2 cellular contexts compared by ENCODE assay signal in the genomic region with DNA sequence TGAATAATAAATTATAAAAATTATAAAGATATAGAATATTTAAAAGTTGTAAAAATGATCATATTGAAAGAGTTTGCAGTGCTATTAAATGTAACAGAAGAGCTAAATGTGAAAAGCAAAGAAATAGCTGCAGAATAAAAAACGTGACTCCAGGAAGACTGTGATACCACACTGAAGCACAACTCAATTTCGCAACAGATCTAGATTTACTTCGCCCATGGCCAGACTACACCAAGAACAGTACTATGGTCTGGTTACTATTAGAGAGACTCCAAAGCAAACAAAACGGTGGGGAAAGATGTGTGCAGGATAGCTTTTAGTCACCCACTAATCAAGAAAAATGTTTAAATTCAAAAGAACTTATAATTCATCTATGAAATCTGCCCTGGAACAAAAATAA.
TF ChIP-seq lines count a peak whose summit lies in the region.

No MANE protein-coding gene starts in this region.

TF ChIP-seq in HepG2, 621 proteins besides CTCF, POLR2A, EP300 and RAD21 (continues in another document):
- TF ChIP-seq, protein P1, sequence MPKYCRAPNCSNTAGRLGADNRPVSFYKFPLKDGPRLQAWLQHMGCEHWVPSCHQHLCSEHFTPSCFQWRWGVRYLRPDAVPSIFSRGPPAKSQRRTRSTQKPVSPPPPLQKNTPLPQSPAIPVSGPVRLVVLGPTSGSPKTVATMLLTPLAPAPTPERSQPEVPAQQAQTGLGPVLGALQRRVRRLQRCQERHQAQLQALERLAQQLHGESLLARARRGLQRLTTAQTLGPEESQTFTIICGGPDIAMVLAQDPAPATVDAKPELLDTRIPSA (CRISPR knock-in tag; IDR thresholded peaks at IDR 0.05; ENCODE audit: borderline replicate concordance) = no peak
- TF ChIP-seq, protein P2, sequence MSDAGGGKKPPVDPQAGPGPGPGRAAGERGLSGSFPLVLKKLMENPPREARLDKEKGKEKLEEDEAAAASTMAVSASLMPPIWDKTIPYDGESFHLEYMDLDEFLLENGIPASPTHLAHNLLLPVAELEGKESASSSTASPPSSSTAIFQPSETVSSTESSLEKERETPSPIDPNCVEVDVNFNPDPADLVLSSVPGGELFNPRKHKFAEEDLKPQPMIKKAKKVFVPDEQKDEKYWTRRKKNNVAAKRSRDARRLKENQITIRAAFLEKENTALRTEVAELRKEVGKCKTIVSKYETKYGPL (CRISPR knock-in tag; IDR thresholded peaks at IDR 0.05) = no peak
- TF ChIP-seq TARDBP (CRISPR knock-in tag; IDR thresholded peaks at IDR 0.05) (0 out of 2 replicates have a peak, but pooled peaks have one; percentile 15), TOE1 (CRISPR knock-in tag; IDR thresholded peaks at IDR 0.05) (no peak), ZNF121 (CRISPR knock-in tag; IDR thresholded peaks at IDR 0.05) (peak; percentile 33; the same call in 1 of the 2 replicates), RFX5 (IDR thresholded peaks at IDR 0.05; ENCODE audit: low read depth, low read length) (no peak), ZSCAN31 (CRISPR knock-in tag; IDR thresholded peaks at IDR 0.05; ENCODE audit: low read depth) (0 out of 2 replicates have a peak, but pooled peaks have one; percentile 21)
- TF ChIP-seq, protein P3, sequence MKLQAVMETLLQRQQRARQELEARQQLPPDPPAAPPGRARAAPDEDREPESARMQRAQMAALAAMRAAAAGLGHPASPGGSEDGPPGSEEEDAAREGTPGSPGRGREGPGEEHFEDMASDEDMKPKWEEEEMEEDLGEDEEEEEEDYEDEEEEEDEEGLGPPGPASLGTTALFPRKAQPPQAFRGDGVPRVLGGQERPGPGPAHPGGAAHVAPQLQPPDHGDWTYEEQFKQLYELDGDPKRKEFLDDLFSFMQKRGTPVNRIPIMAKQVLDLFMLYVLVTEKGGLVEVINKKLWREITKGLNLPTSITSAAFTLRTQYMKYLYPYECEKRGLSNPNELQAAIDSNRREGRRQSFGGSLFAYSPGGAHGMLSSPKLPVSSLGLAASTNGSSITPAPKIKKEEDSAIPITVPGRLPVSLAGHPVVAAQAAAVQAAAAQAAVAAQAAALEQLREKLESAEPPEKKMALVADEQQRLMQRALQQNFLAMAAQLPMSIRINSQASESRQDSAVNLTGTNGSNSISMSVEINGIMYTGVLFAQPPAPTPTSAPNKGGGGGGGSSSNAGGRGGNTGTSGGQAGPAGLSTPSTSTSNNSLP (IDR thresholded peaks at IDR 0.05; ENCODE audit: low read depth, low read length) = peak; percentile 66; the same call in 1 of the 2 replicates
- TF ChIP-seq, protein P4, sequence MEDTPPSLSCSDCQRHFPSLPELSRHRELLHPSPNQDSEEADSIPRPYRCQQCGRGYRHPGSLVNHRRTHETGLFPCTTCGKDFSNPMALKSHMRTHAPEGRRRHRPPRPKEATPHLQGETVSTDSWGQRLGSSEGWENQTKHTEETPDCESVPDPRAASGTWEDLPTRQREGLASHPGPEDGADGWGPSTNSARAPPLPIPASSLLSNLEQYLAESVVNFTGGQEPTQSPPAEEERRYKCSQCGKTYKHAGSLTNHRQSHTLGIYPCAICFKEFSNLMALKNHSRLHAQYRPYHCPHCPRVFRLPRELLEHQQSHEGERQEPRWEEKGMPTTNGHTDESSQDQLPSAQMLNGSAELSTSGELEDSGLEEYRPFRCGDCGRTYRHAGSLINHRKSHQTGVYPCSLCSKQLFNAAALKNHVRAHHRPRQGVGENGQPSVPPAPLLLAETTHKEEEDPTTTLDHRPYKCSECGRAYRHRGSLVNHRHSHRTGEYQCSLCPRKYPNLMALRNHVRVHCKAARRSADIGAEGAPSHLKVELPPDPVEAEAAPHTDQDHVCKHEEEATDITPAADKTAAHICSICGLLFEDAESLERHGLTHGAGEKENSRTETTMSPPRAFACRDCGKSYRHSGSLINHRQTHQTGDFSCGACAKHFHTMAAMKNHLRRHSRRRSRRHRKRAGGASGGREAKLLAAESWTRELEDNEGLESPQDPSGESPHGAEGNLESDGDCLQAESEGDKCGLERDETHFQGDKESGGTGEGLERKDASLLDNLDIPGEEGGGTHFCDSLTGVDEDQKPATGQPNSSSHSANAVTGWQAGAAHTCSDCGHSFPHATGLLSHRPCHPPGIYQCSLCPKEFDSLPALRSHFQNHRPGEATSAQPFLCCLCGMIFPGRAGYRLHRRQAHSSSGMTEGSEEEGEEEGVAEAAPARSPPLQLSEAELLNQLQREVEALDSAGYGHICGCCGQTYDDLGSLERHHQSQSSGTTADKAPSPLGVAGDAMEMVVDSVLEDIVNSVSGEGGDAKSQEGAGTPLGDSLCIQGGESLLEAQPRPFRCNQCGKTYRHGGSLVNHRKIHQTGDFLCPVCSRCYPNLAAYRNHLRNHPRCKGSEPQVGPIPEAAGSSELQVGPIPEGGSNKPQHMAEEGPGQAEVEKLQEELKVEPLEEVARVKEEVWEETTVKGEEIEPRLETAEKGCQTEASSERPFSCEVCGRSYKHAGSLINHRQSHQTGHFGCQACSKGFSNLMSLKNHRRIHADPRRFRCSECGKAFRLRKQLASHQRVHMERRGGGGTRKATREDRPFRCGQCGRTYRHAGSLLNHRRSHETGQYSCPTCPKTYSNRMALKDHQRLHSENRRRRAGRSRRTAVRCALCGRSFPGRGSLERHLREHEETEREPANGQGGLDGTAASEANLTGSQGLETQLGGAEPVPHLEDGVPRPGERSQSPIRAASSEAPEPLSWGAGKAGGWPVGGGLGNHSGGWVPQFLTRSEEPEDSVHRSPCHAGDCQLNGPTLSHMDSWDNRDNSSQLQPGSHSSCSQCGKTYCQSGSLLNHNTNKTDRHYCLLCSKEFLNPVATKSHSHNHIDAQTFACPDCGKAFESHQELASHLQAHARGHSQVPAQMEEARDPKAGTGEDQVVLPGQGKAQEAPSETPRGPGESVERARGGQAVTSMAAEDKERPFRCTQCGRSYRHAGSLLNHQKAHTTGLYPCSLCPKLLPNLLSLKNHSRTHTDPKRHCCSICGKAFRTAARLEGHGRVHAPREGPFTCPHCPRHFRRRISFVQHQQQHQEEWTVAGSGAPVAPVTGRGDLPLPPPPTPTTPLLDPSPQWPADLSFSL (CRISPR knock-in tag; IDR thresholded peaks at IDR 0.05) = peak; percentile 46; the same call in 1 of the 2 replicates

TF ChIP-seq in HEK293T, 16 proteins besides CTCF, POLR2A, EP300 and RAD21:
- TF ChIP-seq ARNT (IDR thresholded peaks at IDR 0.05) (no peak), SP1 (IDR thresholded peaks at IDR 0.05) (no peak), LEF1 (IDR thresholded peaks at IDR 0.05; ENCODE audit: borderline replicate concordance) (no peak), BHLHE40 (IDR thresholded peaks at IDR 0.05; ENCODE audit: borderline replicate concordance) (no peak), HDGF (IDR thresholded peaks at IDR 0.05; ENCODE audit: borderline replicate concordance) (no peak), ZNF384 (IDR thresholded peaks at IDR 0.05) (no peak)
TF ChIP-seq in HEK293T: peak in this region for 0.
